Comparison of ENCODE assay signal across 16 cellular contexts in the genomic region with DNA sequence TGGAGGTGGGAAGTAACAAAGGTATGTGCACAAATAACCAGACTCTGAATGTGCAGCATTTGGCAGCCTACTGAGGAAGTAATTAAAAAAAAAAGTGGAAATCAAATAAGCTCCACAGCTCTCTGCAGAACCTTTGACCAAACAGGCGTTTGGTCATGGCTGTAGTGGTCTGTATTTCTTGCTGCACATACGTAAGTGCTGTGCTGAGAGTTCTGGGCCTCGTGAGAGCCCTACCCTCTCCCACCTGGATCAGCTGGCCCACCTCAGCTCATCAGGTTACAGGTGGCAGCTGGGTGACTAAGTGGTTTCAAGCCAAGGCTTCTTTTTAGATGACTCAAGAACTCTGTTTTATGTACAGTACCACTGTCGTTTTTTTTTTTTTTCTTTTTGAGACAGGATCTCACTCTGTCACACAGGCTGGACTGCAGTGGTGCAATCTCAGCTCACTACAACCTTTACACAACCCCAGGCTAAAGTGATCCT.
A peak's percentile ranks its signal among the peaks of the same experiment; 100 is the strongest.
DNase-seq lines count a peak whose midpoint lies in the region; ATAC-seq and TF ChIP-seq lines count a peak whose summit lies in the region.
"Had no signal": no experiment of that assay in that cellular context is flagged by ENCODE, and none has a peak within 500 bp of the region (broad histone marks: within the 10 kb centered on the region; RNA-seq: fewer than 3 reads in every experiment).

No MANE protein-coding gene starts in this region.

- H3K4me3 ChIP-seq in mucosa of descending colon (no peak overlapping the region), left ventricle myocardium inferior (no peak overlapping the region)

- H3K36me3 Mint-ChIP-seq in activated CD4-positive, alpha-beta memory T cell treated with anti-CD3 and anti-CD28 coated beads for 36 hours: no peaks in the 10 kb centered on the region
- H3K36me3 Mint-ChIP-seq: stimulated activated naive B cell treated with anti-CD40 and anti-IgM and Interleukin-4, amounts not matched to agents 10 μg/mL and 1 μg/mL and 100 μg/mL, for 72 hours had no signal

- H3K9me3 ChIP-seq in mucosa of descending colon: no peaks in the 10 kb centered on the region
- H3K9me3 ChIP-seq in left ventricle myocardium inferior (replicated peaks): no peaks in the 10 kb centered on the region
- H3K9me3 ChIP-seq: neutrophil had no signal

- no peak overlapping the region for H3K27ac ChIP-seq in left ventricle myocardium inferior (replicated peaks)
- H3K27ac ChIP-seq: neutrophil had no signal

- H3K36me3 ChIP-seq in mucosa of descending colon (ENCODE audit: low read depth) (no peaks in the 10 kb centered on the region), left ventricle myocardium inferior (no peaks in the 10 kb centered on the region)
- H3K36me3 ChIP-seq: neutrophil had no signal

- H3K4me1 ChIP-seq in mucosa of descending colon (ENCODE audit: low read depth): no peaks in the 10 kb centered on the region
- peaks cover 6% of the 10 kb centered on the region for H3K4me1 ChIP-seq in left ventricle myocardium inferior

- no peaks in the 10 kb centered on the region for H3K27me3 ChIP-seq in left ventricle myocardium inferior (ENCODE audit: low read depth)
- H3K27me3 ChIP-seq: neutrophil had no signal

- POLR2A ChIA-PET in activated CD4-positive, alpha-beta memory T cell treated with anti-CD3 and anti-CD28 coated beads for 36 hours (lab: Charles Lee): interaction anchor here (0.6 kb wide), 2 partner anchors 13 to 82 kb away, joined by 3 to 4 read pairs; no protein-coding TSS in a partner anchor

- no peak overlapping the region for H3K4me3 Mint-ChIP-seq in activated CD4-positive, alpha-beta memory T cell treated with anti-CD3 and anti-CD28 coated beads for 36 hours
- no peak overlapping the region for H3K4me3 Mint-ChIP-seq in stimulated activated naive CD8-positive, alpha-beta T cell treated with anti-CD3 and anti-CD28 coated beads, Interleukin-15, amount 100 ng/mL, for 72 hours
- H3K4me3 Mint-ChIP-seq: stimulated activated naive B cell treated with anti-CD40 and anti-IgM and Interleukin-4, amounts not matched to agents 10 μg/mL and 1 μg/mL and 100 μg/mL, for 72 hours had no signal

- H3K4me1 Mint-ChIP-seq in activated CD4-positive, alpha-beta memory T cell treated with anti-CD3 and anti-CD28 coated beads for 36 hours (ENCODE audit: low read depth): peaks cover 39% of the 10 kb centered on the region
- peaks cover 43% of the 10 kb centered on the region for H3K4me1 Mint-ChIP-seq in stimulated activated naive CD8-positive, alpha-beta T cell treated with anti-CD3 and anti-CD28 coated beads, Interleukin-15, amount 100 ng/mL, for 72 hours

- CTCF ChIA-PET in activated CD4-positive, alpha-beta memory T cell treated with anti-CD3 and anti-CD28 coated beads for 36 hours (lab: Charles Lee): no interaction called here

- TF ChIP-seq CTCF in mucosa of descending colon (IDR thresholded peaks at IDR 0.05) (no peak), left ventricle myocardium inferior (IDR thresholded peaks at IDR 0.05; ENCODE audit: borderline replicate concordance) (no peak)

- ATAC-seq in mucosa of descending colon (peak; percentile 91), HG02610 (IDR thresholded peaks at IDR 0.05; ENCODE audit: unreplicated experiment) (no peak)
- ATAC-seq in stimulated activated naive CD8-positive, alpha-beta T cell treated with anti-CD3 and anti-CD28 coated beads, Interleukin-15, amount 100 ng/mL, for 72 hours: no peak
- ATAC-seq: stimulated activated naive B cell treated with anti-CD40 and anti-IgM and Interleukin-4, amounts not matched to agents 10 μg/mL and 1 μg/mL and 100 μg/mL, for 72 hours had no signal

- H3K27ac Mint-ChIP-seq in activated CD4-positive, alpha-beta memory T cell treated with anti-CD3 and anti-CD28 coated beads for 36 hours: no peak overlapping the region
- no peak overlapping the region for H3K27ac Mint-ChIP-seq in stimulated activated naive CD8-positive, alpha-beta T cell treated with anti-CD3 and anti-CD28 coated beads, Interleukin-15, amount 100 ng/mL, for 72 hours
- H3K27ac Mint-ChIP-seq: stimulated activated naive B cell treated with anti-CD40 and anti-IgM and Interleukin-4, amounts not matched to agents 10 μg/mL and 1 μg/mL and 100 μg/mL, for 72 hours had no signal

- DNase-seq in SIG-M5 treated with dmso at 0.1 percent for 504 hours (lab: John Stamatoyannopoulos, UW; ENCODE audit: unreplicated experiment) (peak; percentile 29), SIG-M5 (lab: John Stamatoyannopoulos, UW) (no peak), DMS153 (lab: John Stamatoyannopoulos, UW) (peak; percentile 67), mucosa of descending colon (peak in 2 of 3 donors; percentile 55 to 68), left ventricle myocardium inferior (no peak)
- DNase-seq in activated CD4-positive, alpha-beta memory T cell treated with anti-CD3 and anti-CD28 coated beads for 36 hours: peak; percentile 44
- DNase-seq in stimulated activated naive CD8-positive, alpha-beta T cell treated with anti-CD3 and anti-CD28 coated beads, Interleukin-15, amount 100 ng/mL, for 72 hours: no peak
- DNase-seq: activated CD4-positive, alpha-beta T cell treated with anti-CD3 and anti-CD28 coated beads for 1 hour; effector memory CD4-positive, alpha-beta T cell; foreskin fibroblast; GOT3; mesendoderm; NCI-H226; stimulated activated naive B cell treated with anti-CD40 and anti-IgM and Interleukin-4, amounts not matched to agents 10 μg/mL and 1 μg/mL and 100 μg/mL, for 72 hours had no signal

- no peaks in the 10 kb centered on the region for H3K9me3 Mint-ChIP-seq in activated CD4-positive, alpha-beta memory T cell treated with anti-CD3 and anti-CD28 coated beads for 36 hours
- H3K9me3 Mint-ChIP-seq in stimulated activated naive CD8-positive, alpha-beta T cell treated with anti-CD3 and anti-CD28 coated beads, Interleukin-15, amount 100 ng/mL, for 72 hours: peaks cover 0 to 7% of the 10 kb centered on the region in 2 donors

- H3K27me3 Mint-ChIP-seq in activated CD4-positive, alpha-beta memory T cell treated with anti-CD3 and anti-CD28 coated beads for 36 hours: no peaks in the 10 kb centered on the region
- no peaks in the 10 kb centered on the region for H3K27me3 Mint-ChIP-seq in stimulated activated naive CD8-positive, alpha-beta T cell treated with anti-CD3 and anti-CD28 coated beads, Interleukin-15, amount 100 ng/mL, for 72 hours

- intact Hi-C loops in activated CD4-positive, alpha-beta memory T cell treated with anti-CD3 and anti-CD28 coated beads for 36 hours (cut with micrococcal nuclease): loop anchor here (5.0 kb wide), 1 partner anchor 169 kb away; no protein-coding TSS in a partner anchor
- intact Hi-C loops in mucosa of descending colon (cut with DNase I, micrococcal nuclease): no loop called here
- intact Hi-C loops in left ventricle myocardium inferior (cut with micrococcal nuclease): no loop called here

Comparison
In these comparisons a context has a peak if more than half of its experiments do, and no peak if none do; other contexts are left out.
1. DNase-seq: peak in SIG-M5 treated with dmso at 0.1 percent for 504 hours (single experiment), DMS153 (single experiment), activated CD4-positive, alpha-beta memory T cell treated with anti-CD3 and anti-CD28 coated beads for 36 hours (single experiment) and mucosa of descending colon (2 of 3); none in SIG-M5 (single experiment), stimulated activated naive CD8-positive, alpha-beta T cell treated with anti-CD3 and anti-CD28 coated beads, Interleukin-15, amount 100 ng/mL, for 72 hours (0 of 2) and left ventricle myocardium inferior (single experiment).